Comparison of ENCODE assay signal across 21 cellular contexts in genomic region chr9:115777610-115778009, GRCh38.
DNase-seq lines count a peak whose midpoint lies in the region; ATAC-seq, FAIRE-seq and TF ChIP-seq lines count a peak whose summit lies in the region.
"Had no signal": no experiment of that assay in that cellular context is flagged by ENCODE, and none has a peak within 500 bp of the region (broad histone marks: within the 10 kb centered on the region; RNA-seq: fewer than 3 reads in every experiment).

No MANE protein-coding gene starts in this region.

- no peak for ATAC-seq in HepG2
- ATAC-seq in right lobe of liver, result no peak
- ATAC-seq in WTC11, result no peak
- ATAC-seq: CD8-positive, alpha-beta T cell; GM12878 had no signal

- no peak for FAIRE-seq in HepG2 (lab: Jason Lieb, UNC)
- FAIRE-seq: GM12878, GM19239 had no signal

- no peak overlapping the region for H4K8ac ChIP-seq in neuronal stem cell (ENCODE audit: low read depth, low read length)

- no peak overlapping the region for H3K27ac ChIP-seq in HepG2 (ENCODE audit: extremely low read length, insufficient read depth, low read length)
- no peak overlapping the region for H3K27ac ChIP-seq in right lobe of liver
- H3K27ac ChIP-seq in neuronal stem cell (replicated peaks; ENCODE audit: low read length), result no peak overlapping the region
- H3K27ac ChIP-seq: 22Rv1; BLaER1 treated with 17β-estradiol and CSF1 and Interleukin-3, amounts not matched to agents 10 nM and 100 nM; GM23248; HL-60 had no signal

- H3K4me2 ChIP-seq in HepG2 (ENCODE audit: low read depth, low read length) (no peak overlapping the region), neuronal stem cell (ENCODE audit: insufficient read depth, low read length, poor library complexity, severe bottlenecking) (no peak overlapping the region)
- H3K4me2 ChIP-seq: BLaER1 treated with 17β-estradiol and CSF1 and Interleukin-3, amounts not matched to agents 10 nM and 100 nM had no signal

- H3K18ac ChIP-seq in neuronal stem cell (ENCODE audit: low read length), result no peak overlapping the region

- peaks cover 14% of the 10 kb centered on the region for H3K9me3 Mint-ChIP-seq in WTC11
- H3K9me3 Mint-ChIP-seq: CD8-positive, alpha-beta T cell had no signal

- no peak overlapping the region for H4K91ac ChIP-seq in neuronal stem cell (ENCODE audit: low read depth, low read length, poor library complexity)

- H3K4me3 Mint-ChIP-seq in WTC11, result no peak overlapping the region
- H3K4me3 Mint-ChIP-seq: B cell; CD8-positive, alpha-beta T cell; IgD-negative memory B cell had no signal

- no peak overlapping the region for H3K27ac Mint-ChIP-seq in WTC11
- H3K27ac Mint-ChIP-seq: B cell; CD8-positive, alpha-beta T cell; IgD-negative memory B cell had no signal

- intact Hi-C loops in HepG2 (cut with micrococcal nuclease; ENCODE audit: unreplicated experiment) (no loop called here), right lobe of liver (cut with DNase I) (no loop called here)

- TF ChIP-seq EP300 in HepG2 (IDR thresholded peaks at IDR 0.05; ENCODE audit: low read depth in 2 of 2, low read length in 2 of 2) (no peak), HepG2 (CRISPR knock-in tag; IDR thresholded peaks at IDR 0.05; ENCODE audit: borderline replicate concordance) (no peak)

- DNase-seq in HepG2 (ENCODE audit: low spot score) (no peak), right lobe of liver (no peak), RPMI8226 (peak; percentile 35), fibroblast of peridontal ligament (ENCODE audit: extremely low read depth) (peak; percentile 49), neuronal stem cell (ENCODE audit: low spot score) (no peak), SK-N-DZ (ENCODE audit: low spot score) (no peak), WTC11 (ENCODE audit: low spot score) (no peak)
- DNase-seq in activated T-cell treated with anti-CD3 and anti-CD28 coated beads, Interleukin-2, amount 50 U/mL, for 1 hour, result no peak
- DNase-seq: Calu3; CD8-positive, alpha-beta T cell; DMS79 treated with DMSO at 0.1 percent for 48 hours; EL; GM23248; HCEC 1CT had no signal

- TF ChIP-seq CTCF in HepG2 (CRISPR knock-in tag; IDR thresholded peaks at IDR 0.05) (no peak), right lobe of liver (IDR thresholded peaks at IDR 0.05) (no peak), WTC11 (IDR thresholded peaks at IDR 0.05) (no peak)

- H2BK15ac ChIP-seq in neuronal stem cell (ENCODE audit: low read length), result no peak overlapping the region

- POLR2A ChIA-PET in HepG2 (lab: Yijun Ruan, JAX), result no interaction called here
- POLR2A ChIA-PET in WTC11 (lab: Charles Lee), result no interaction called here

- no peaks in the 10 kb centered on the region for H3K79me2 ChIP-seq in HepG2 (ENCODE audit: insufficient read depth, low read length)

- CTCF ChIA-PET in HepG2 (lab: Yijun Ruan, JAX; ENCODE audit: low intra/inter-chr PET ratio, low total read pairs), result no interaction called here
- CTCF ChIA-PET in WTC11 (lab: Charles Lee), result no interaction called here

- H3K9me3 ChIP-seq in HepG2 (ENCODE audit: low read length), result no peaks in the 10 kb centered on the region
- no peaks in the 10 kb centered on the region for H3K9me3 ChIP-seq in right lobe of liver
- H3K9me3 ChIP-seq in neuronal stem cell (replicated peaks in 1 of 2; ENCODE audit: control insufficient read depth in 2 of 2, insufficient read depth in 1 of 2, low read depth in 1 of 2, low read length in 2 of 2), result no peaks in the 10 kb centered on the region

- H3K9ac ChIP-seq in HepG2 (ENCODE audit: insufficient read depth, low read depth, low read length) (no peak overlapping the region), neuronal stem cell (ENCODE audit: low read depth, low read length, poor library complexity) (no peak overlapping the region)
- H3K9ac ChIP-seq: BLaER1 treated with 17β-estradiol and CSF1 and Interleukin-3, amounts not matched to agents 10 nM and 100 nM; GM23248 had no signal

- no peaks in the 10 kb centered on the region for H3K79me1 ChIP-seq in neuronal stem cell (ENCODE audit: low read depth, low read length)

- WGBS in HepG2 (ENCODE audit: low lambda C conversion rate), result 0% methylated on average over 2 of the region's 2 CpGs
- WGBS in right lobe of liver (ENCODE audit: insufficient coverage, low coverage, low lambda C conversion rate, missing lambda C conversion rate), result 39% methylated on average over 2 of the region's 2 CpGs
- WGBS in neuronal stem cell (ENCODE audit: extremely low coverage in 2 of 2, insufficient read length in 2 of 2, insufficient replicate concordance in 1 of 2), 2 donors, result no CpG with 5 or more reads among the region's 2 CpGs

- H3K27me3 ChIP-seq in HepG2 (ENCODE audit: control insufficient read depth in 1 of 2, insufficient read depth in 2 of 2, low read length in 2 of 2) (no peaks in the 10 kb centered on the region), right lobe of liver (no peaks in the 10 kb centered on the region), neuronal stem cell (ENCODE audit: control insufficient read depth in 3 of 3, insufficient read depth in 3 of 3, low read depth in 1 of 3, low read length in 3 of 3) (no peaks in the 10 kb centered on the region)
- H3K27me3 ChIP-seq: BLaER1 treated with 17β-estradiol and CSF1 and Interleukin-3, amounts not matched to agents 10 nM and 100 nM had no signal

- no peak overlapping the region for H2BK12ac ChIP-seq in neuronal stem cell (ENCODE audit: low read length)

- H3K14ac ChIP-seq in neuronal stem cell (ENCODE audit: low read length), result no peak overlapping the region

- H3K36me3 ChIP-seq in HepG2 (replicated peaks in 1 of 2; ENCODE audit: control insufficient read depth in 1 of 2, insufficient read depth in 2 of 2, low read length in 2 of 2) (no peaks in the 10 kb centered on the region), right lobe of liver (no peaks in the 10 kb centered on the region), neuronal stem cell (replicated peaks in 1 of 2; ENCODE audit: control insufficient read depth in 2 of 2, insufficient read depth in 2 of 2, low read length in 2 of 2) (no peaks in the 10 kb centered on the region)
- H3K36me3 ChIP-seq: BLaER1 treated with 17β-estradiol and CSF1 and Interleukin-3, amounts not matched to agents 10 nM and 100 nM had no signal

- no peak for TF ChIP-seq POLR2A in HepG2 (IDR thresholded peaks at IDR 0.05; ENCODE audit: insufficient read depth in 1 of 2, low read depth in 2 of 2, low read length in 2 of 2)
- TF ChIP-seq POLR2A in right lobe of liver (IDR thresholded peaks at IDR 0.05), result no peak

- no peak overlapping the region for H2BK5ac ChIP-seq in neuronal stem cell (ENCODE audit: low read length)

- peak overlapping the region; percentile 40 for H2AK5ac ChIP-seq in neuronal stem cell (ENCODE audit: low read depth, low read length)

- H3K27me3 Mint-ChIP-seq in WTC11 (ENCODE audit: low read depth), result no peaks in the 10 kb centered on the region
- H3K27me3 Mint-ChIP-seq: B cell had no signal

- H3K36me3 Mint-ChIP-seq in WTC11, result peaks cover 3% of the 10 kb centered on the region
- H3K36me3 Mint-ChIP-seq: CD8-positive, alpha-beta T cell had no signal

- no peak overlapping the region for H2BK120ac ChIP-seq in neuronal stem cell (ENCODE audit: low read depth, low read length)

- no peaks in the 10 kb centered on the region for H4K20me1 ChIP-seq in HepG2 (ENCODE audit: insufficient read depth, low read length)
- H4K20me1 ChIP-seq: BLaER1 treated with 17β-estradiol and CSF1 and Interleukin-3, amounts not matched to agents 10 nM and 100 nM had no signal

- no peak for TF ChIP-seq RAD21 in HepG2 (CRISPR knock-in tag; IDR thresholded peaks at IDR 0.05)

- in situ Hi-C loops in HepG2 (cut with HindIII; ENCODE audit: extremely low pct_ligation_motif_present, low pct_unique_long_range_greater_than_20kb), result no loop called here

- BruUV-seq in HepG2 (replicated peaks; lab: Mats Ljungman, UMichigan), result no TSS peak

- H3K4ac ChIP-seq in neuronal stem cell (ENCODE audit: low read length), result no peak overlapping the region

- H2AFZ ChIP-seq in HepG2 (ENCODE audit: low read length), result no peak overlapping the region
- no peak overlapping the region for H2AFZ ChIP-seq in neuronal stem cell (ENCODE audit: low read length)
- H2AFZ ChIP-seq: GM23248 had no signal

- H3K4me3 ChIP-seq in HepG2 (replicated peaks in 1 of 3; ENCODE audit: insufficient read depth in 1 of 3, low read depth in 2 of 3, low read length in 3 of 3) (no peak overlapping the region), right lobe of liver (no peak overlapping the region), neuronal stem cell (ENCODE audit: low read length in 2 of 2) (no peak overlapping the region)
- H3K4me3 ChIP-seq: BLaER1 treated with 17β-estradiol and CSF1 and Interleukin-3, amounts not matched to agents 10 nM and 100 nM; GM12878; GM23248 had no signal

- H3K23ac ChIP-seq in neuronal stem cell (ENCODE audit: low read depth, low read length, poor library complexity), result no peak overlapping the region

- H3K4me1 Mint-ChIP-seq in WTC11, result no peaks in the 10 kb centered on the region
- H3K4me1 Mint-ChIP-seq: B cell, IgD-negative memory B cell had no signal

- H3K4me1 ChIP-seq in HepG2 (ENCODE audit: insufficient read depth, low read length) (no peaks in the 10 kb centered on the region), right lobe of liver (no peaks in the 10 kb centered on the region), neuronal stem cell (ENCODE audit: control insufficient read depth in 2 of 2, insufficient read depth in 1 of 2, low read depth in 1 of 2, low read length in 2 of 2) (peaks cover 0 to 2% of the 10 kb centered on the region in 2 donors)
- H3K4me1 ChIP-seq: BLaER1 treated with 17β-estradiol and CSF1 and Interleukin-3, amounts not matched to agents 10 nM and 100 nM had no signal

TF ChIP-seq in HepG2, 621 proteins besides CTCF, POLR2A, EP300 and RAD21:
- 0 out of 2 replicates have a peak, but pooled peaks have one; percentile 28 for TF ChIP-seq MAFF (IDR thresholded peaks at IDR 0.05; ENCODE audit: low read depth, low read length)
- TF ChIP-seq KDM6A (CRISPR knock-in tag; IDR thresholded peaks at IDR 0.05; ENCODE audit: low read depth), result no peak
- peak; percentile 18 to 69; a peak in 2 of 4 replicates for TF ChIP-seq MAFK (conservative IDR thresholded peaks at IDR 0.05 in 1 of 2, IDR thresholded peaks at IDR 0.05 in 1 of 2; ENCODE audit: low read length in 2 of 2)
- TF ChIP-seq ZNF354B (CRISPR knock-in tag; IDR thresholded peaks at IDR 0.05), result no peak

TF ChIP-seq in WTC11, 78 proteins besides CTCF, POLR2A, EP300 and RAD21 (continues in another document):
- TF ChIP-seq SP1 (CRISPR knock-in tag; conservative IDR thresholded peaks at IDR 0.05), result no peak
- TF ChIP-seq MAX (CRISPR knock-in tag; IDR thresholded peaks at IDR 0.05), result no peak
- no peak for TF ChIP-seq TEAD4 (CRISPR knock-in tag; IDR thresholded peaks at IDR 0.05)
- no peak for TF ChIP-seq NR2C2 (CRISPR knock-in tag; IDR thresholded peaks at IDR 0.05)

Comparison
In these comparisons a context has a peak if more than half of its experiments do, and no peak if none do; other contexts are left out.
1. DNase-seq: peak in RPMI8226 (single experiment) and fibroblast of peridontal ligament (single experiment); none in HepG2 (single experiment), right lobe of liver (0 of 3), neuronal stem cell (single experiment), activated T-cell treated with anti-CD3 and anti-CD28 coated beads, Interleukin-2, amount 50 U/mL, for 1 hour (single experiment), SK-N-DZ (single experiment) and WTC11 (single experiment).